8 cellular contexts compared by ENCODE assay signal in genomic region chr7:151110941-151111645, GRCh38. TPM values are rescaled to one million over a fixed set of nuclear protein-coding genes. Genes with fewer than 3 reads are reported as not detected.
DNase-seq lines count a peak whose midpoint lies in the region; ATAC-seq, FAIRE-seq and TF ChIP-seq lines count a peak whose summit lies in the region.

No MANE protein-coding gene starts in this region.

- H3K4me1 ChIP-seq in osteoblast (ENCODE audit: insufficient read depth, low read length) (peaks cover 21% of the 10 kb centered on the region), transverse colon (peaks cover 16 to 48% (median 28%) of the 10 kb centered on the region in 4 donors)

- in situ Hi-C loops in transverse colon (cut with MboI; ENCODE audit: low pct_ligation_motif_present in 1 of 4, low pct_unique_long_range_greater_than_20kb in 1 of 4, low sequenced_read_pairs in 3 of 4), result no loop called here

- TF ChIP-seq CTCF in foreskin fibroblast (IDR thresholded peaks at IDR 0.05; ENCODE audit: low read depth, low read length) (peak; percentile 78), osteoblast (IDR thresholded peaks at IDR 0.05; ENCODE audit: extremely low read depth, low read depth, low read length) (peak; percentile 80), transverse colon (IDR thresholded peaks at IDR 0.05) (peak; percentile 87 to 91 (median 88))

- peak; percentile 53 for ATAC-seq in HG03442 (IDR thresholded peaks at IDR 0.05; ENCODE audit: unreplicated experiment)

- DNase-seq in CD1c-positive myeloid dendritic cell (ENCODE audit: extremely low spot score) (peak; percentile 75), GM19239 (ENCODE audit: insufficient read length, low spot score) (peak; percentile 97), RPMI7951 (ENCODE audit: low read depth) (peak; percentile 63), foreskin fibroblast (peak; percentile 61 to 90), osteoblast (ENCODE audit: insufficient read length, low spot score, missing footprints) (peak; percentile 100), transverse colon (peak; percentile 81)
- DNase-seq in activated T-helper 1 cell treated with anti-CD3 and anti-CD28 coated beads, Interleukin-2, amount 50 U/mL, for 16 hours (ENCODE audit: low read depth in 1 of 2, low spot score in 1 of 2), result peak; percentile 54 to 57

- H3K9me3 ChIP-seq in osteoblast (ENCODE audit: low read depth, low read length) (no peaks in the 10 kb centered on the region), transverse colon (no peaks in the 10 kb centered on the region)

- H3K36me3 ChIP-seq in osteoblast (ENCODE audit: insufficient read depth, low read length) (no peaks in the 10 kb centered on the region), transverse colon (no peaks in the 10 kb centered on the region)

- H3K4me3 ChIP-seq in foreskin fibroblast (ENCODE audit: low read depth in 1 of 2, low read length in 2 of 2) (no peak overlapping the region), osteoblast (ENCODE audit: insufficient read depth, low read length) (no peak overlapping the region), transverse colon (no peak overlapping the region)

- FAIRE-seq in GM19239 (lab: Jason Lieb, UNC), result peak; percentile 96

- peaks cover 72% of the 10 kb centered on the region for H3K79me2 ChIP-seq in osteoblast (ENCODE audit: insufficient read depth, low read length)

- H3K27ac ChIP-seq in osteoblast (ENCODE audit: low read depth, low read length), result no peak overlapping the region
- no peak overlapping the region for H3K27ac ChIP-seq in transverse colon

- H3K27me3 ChIP-seq in osteoblast (ENCODE audit: insufficient read depth, low read length), result no peaks in the 10 kb centered on the region
- no peaks in the 10 kb centered on the region for H3K27me3 ChIP-seq in transverse colon

- H2AFZ ChIP-seq in osteoblast (ENCODE audit: low read length), result no peak overlapping the region

- TF ChIP-seq POLR2A in transverse colon (IDR thresholded peaks at IDR 0.05), result no peak

- no peak overlapping the region for H3K4me2 ChIP-seq in osteoblast (ENCODE audit: insufficient read depth, low read length)

- 38% methylated on average over 20 of the region's 20 CpGs; no CpG with 5 or more reads in 1 of the 2 donors for WGBS in transverse colon (ENCODE audit: low coverage in 1 of 2), 2 donors

- no peak for TF ChIP-seq EP300 in transverse colon (IDR thresholded peaks at IDR 0.05; ENCODE audit: low read depth)

- peaks cover 74% of the 10 kb centered on the region for H4K20me1 ChIP-seq in osteoblast (ENCODE audit: insufficient read depth, low read length)

- intact Hi-C loops in transverse colon (cut with DNase I; ENCODE audit: low total_unique reads), result no loop called here

RNA-seq across cellular contexts. Expression of gene AGAP3, which starts 24.8 kb away (rescaled TPM):
- total RNA-seq in RPMI7951 (2014; rRNA removed; shearing (Covaris generic)), result 26.5 and 32.7 TPM in 2 replicates
- total RNA-seq in osteoblast (39.8 and 45.7 TPM in 2 replicates), transverse colon (10 to 100 TPM; 54.9 to 74.4 (median 63.8) TPM)

RNA-seq across cellular contexts. Expression of gene TMUB1, which starts 27.8 kb away (rescaled TPM):
- total RNA-seq in RPMI7951 (2014; rRNA removed; shearing (Covaris generic)), result 31.8 and 36.6 TPM in 2 replicates
- total RNA-seq in osteoblast, result 17.4 and 18.1 TPM in 2 replicates
- 100 to 1,000 TPM in 1 of 4 donors, 10 to 100 TPM in 3; 67.5 to 105 (median 85.9) TPM for total RNA-seq in transverse colon

RNA-seq across cellular contexts. Expression of gene FASTK, which starts 30.5 kb away (rescaled TPM):
- total RNA-seq in RPMI7951 (2014; rRNA removed; shearing (Covaris generic)), result 61.3 and 66.5 TPM in 2 replicates
- total RNA-seq in osteoblast (87.6 and 95.2 TPM in 2 replicates), transverse colon (100 to 1,000 TPM; 121 to 241 (median 144) TPM)

RNA-seq across cellular contexts. Expression of gene SLC4A2, which starts 51.7 kb away (rescaled TPM):
- total RNA-seq in RPMI7951 (2014; rRNA removed; shearing (Covaris generic)), result 60.3 and 64.9 TPM in 2 replicates
- total RNA-seq in osteoblast (52.2 and 61.5 TPM in 2 replicates), transverse colon (100 to 1,000 TPM in 2 of 4 donors, 10 to 100 TPM in 2; 61.7 to 464 (median 83.2) TPM)

RNA-seq across cellular contexts. Expression of gene CDK5, which starts 53.4 kb away (rescaled TPM):
- 41.3 and 57.0 TPM in 2 replicates for total RNA-seq in RPMI7951 (2014; rRNA removed; shearing (Covaris generic))
- total RNA-seq in osteoblast (15.9 and 17.0 TPM in 2 replicates), transverse colon (10 to 100 TPM in 3 of 4 donors, 1 to 10 TPM in 1; 1.1 to 33.8 (median 10.7) TPM)
